ENCODE assay signal across 1 cellular context in genomic region chr5:20077186-20077585, GRCh38.
TF ChIP-seq lines count a peak whose summit lies in the region.

No MANE protein-coding gene starts in this region.

TF ChIP-seq in SK-N-SH treated with all-trans-retinoic acid at 6 μM for 48 hours, 23 proteins besides CTCF, POLR2A, EP300 and RAD21 (continued from another document):
- TF ChIP-seq ZNF70 (CRISPR knock-in tag; IDR thresholded peaks at IDR 0.05) (no peak), POU6F1 (CRISPR knock-in tag; IDR thresholded peaks at IDR 0.05; ENCODE audit: borderline replicate concordance, low read depth) (no peak), ZNF8 (CRISPR knock-in tag; IDR thresholded peaks at IDR 0.05) (no peak)
